In the genomic region with DNA sequence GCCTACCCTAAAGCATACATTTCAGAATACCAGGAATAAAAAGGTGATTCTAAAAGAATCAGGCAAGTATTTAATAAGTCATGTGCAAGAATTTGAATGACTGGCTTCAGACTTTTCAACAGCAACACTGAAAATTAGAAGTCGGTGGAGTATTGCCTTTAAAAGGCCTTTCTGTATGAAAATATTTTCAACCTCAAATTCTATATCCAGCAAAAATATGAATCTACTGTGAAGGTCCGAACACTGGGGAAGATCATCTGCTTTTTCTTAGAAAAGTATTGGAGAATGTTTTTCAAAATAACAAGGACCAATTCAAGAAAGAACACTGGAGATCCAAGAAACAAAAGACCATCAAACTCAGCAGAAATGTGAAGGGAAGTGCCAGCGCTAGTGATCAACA, we compare ENCODE assay signal across 24 cellular contexts.
"Had no signal": no experiment of that assay in that cellular context is flagged by ENCODE, and none has a peak within 500 bp of the region (broad histone marks: within the 10 kb centered on the region; RNA-seq: fewer than 3 reads in every experiment).

No MANE protein-coding gene starts in this region.

- H3K27ac ChIP-seq: stomach, suprapubic skin, testis, thoracic aorta, thyroid gland, tibial artery, tibial nerve, transverse colon, upper lobe of left lung, upper lobe of right lung, uterus, vagina had no signal

- DNase-seq: stimulated activated CD4-positive, alpha-beta T cell treated with anti-CD3 and anti-CD28 coated beads, Interleukin-2, amount 100 ng/mL, for 48 hours; stimulated activated CD4-positive, alpha-beta T cell treated with anti-CD3 and anti-CD28 coated beads, Interleukin-4, amount 100 ng/mL, for 1 hour; stimulated activated CD4-positive, alpha-beta T cell treated with anti-CD3 and anti-CD28 coated beads, Interleukin-4, amount 100 ng/mL, for 24 hours; stimulated activated CD4-positive, alpha-beta T cell treated with anti-CD3 and anti-CD28 coated beads, Interleukin-4, amount 100 ng/mL, for 4 hours; stimulated activated CD8-positive, alpha-beta memory T cell treated with anti-CD3 and anti-CD28 coated beads, Interleukin-4, amount 100 ng/mL, for 48 hours; stimulated activated naive B cell treated with anti-CD40 and anti-IgM and Interleukin-4, amounts not matched to agents 10 μg/mL and 1 μg/mL and 100 μg/mL, for 72 hours; stimulated activated naive CD4-positive, alpha-beta T cell; stimulated activated naive CD4-positive, alpha-beta T cell treated with Interleukin-2 at 50 U/mL for 16 hours; stimulated activated naive CD8-positive, alpha-beta T cell treated with anti-CD3 and anti-CD28 coated beads, Interleukin-15, amount 100 ng/mL, for 72 hours; stimulated activated naive CD8-positive, alpha-beta T cell treated with anti-CD3 and anti-CD28 coated beads, Interleukin-15, Interleukin-2, amounts not matched to agents 100 U/mL and 50 U/mL, for 24 hours; stomach; substantia nigra; testis; thyroid gland; tibial artery; transverse colon; trophoblast cell; upper lobe of left lung; upper lobe of right lung; uterus had no signal

- H3K36me3 ChIP-seq: stomach, suprapubic skin, thoracic aorta, thyroid gland, tibial artery, tibial nerve, transverse colon, upper lobe of left lung, upper lobe of right lung, uterus, vagina had no signal

- H3K4me3 ChIP-seq: stomach, suprapubic skin, testis, thoracic aorta, thyroid gland, tibial artery, tibial nerve, transverse colon, upper lobe of left lung, upper lobe of right lung, uterus, vagina had no signal

- H3K9me3 ChIP-seq: suprapubic skin, testis, thyroid gland, tibial artery, upper lobe of right lung, uterus, vagina had no signal

- H3K4me1 ChIP-seq: stomach, suprapubic skin, testis, thyroid gland, tibial artery, tibial nerve, transverse colon, upper lobe of left lung, upper lobe of right lung, uterus, vagina had no signal
